In the genomic region with DNA sequence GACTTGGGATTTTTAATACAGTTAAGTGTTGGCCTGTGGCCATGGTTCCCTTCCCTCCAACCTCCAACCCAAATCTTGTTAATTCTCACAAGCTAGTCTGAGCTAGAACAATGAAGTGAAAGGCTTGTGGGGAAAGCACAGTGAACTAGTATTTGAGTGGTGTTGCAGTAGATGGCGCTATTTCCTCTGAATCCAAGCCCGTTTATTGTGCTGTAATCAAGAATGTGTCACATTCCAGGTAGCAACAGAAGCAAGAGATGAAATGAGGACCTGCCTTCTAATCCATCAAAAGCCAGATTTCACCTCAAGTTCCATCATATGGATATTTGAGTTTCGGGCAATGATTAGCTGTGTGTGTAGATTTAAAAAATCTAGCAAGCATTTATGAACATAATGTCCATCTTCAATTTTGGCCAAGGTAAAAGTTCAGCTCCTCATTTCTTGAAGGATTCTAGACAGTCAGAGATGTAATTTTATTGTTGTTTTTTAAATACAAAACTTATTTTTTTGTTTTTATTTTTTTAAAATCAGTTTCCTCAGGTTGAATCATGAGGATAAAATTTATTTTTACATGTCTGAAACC, we compare ENCODE assay signal across 8 cellular contexts.
DNase-seq lines count a peak whose midpoint lies in the region; ATAC-seq, FAIRE-seq and TF ChIP-seq lines count a peak whose summit lies in the region.

No MANE protein-coding gene starts in this region.

- H3K4me2 ChIP-seq in Karpas-422 (ENCODE audit: low read depth, low read length, poor library complexity, severe bottlenecking) (peak overlapping the region; percentile 60), OCI-LY3 (ENCODE audit: low read length) (no peak overlapping the region), endothelial cell of umbilical vein (ENCODE audit: insufficient read depth, low read length) (no peak overlapping the region)

- peak overlapping the region; percentile 68 for H3K27ac ChIP-seq in Karpas-422 (ENCODE audit: low read length)
- no peak overlapping the region for H3K27ac ChIP-seq in OCI-LY3 (ENCODE audit: low read length)
- H3K27ac ChIP-seq in endothelial cell of umbilical vein (ENCODE audit: insufficient read depth, low read depth, low read length) = no peak overlapping the region
- H3K27ac ChIP-seq in suprapubic skin = no peak overlapping the region

- no peaks in the 10 kb centered on the region for H4K20me1 ChIP-seq in Karpas-422 (ENCODE audit: insufficient read depth, low read depth, low read length)
- no peaks in the 10 kb centered on the region for H4K20me1 ChIP-seq in OCI-LY3 (ENCODE audit: insufficient read depth, low read length)
- no peaks in the 10 kb centered on the region for H4K20me1 ChIP-seq in endothelial cell of umbilical vein (replicated peaks; ENCODE audit: control insufficient read depth, extremely low read depth, insufficient read depth, low read length)

- no peaks in the 10 kb centered on the region for H3K27me3 ChIP-seq in Karpas-422 (ENCODE audit: low read length)
- peaks cover 29% of the 10 kb centered on the region for H3K27me3 ChIP-seq in OCI-LY3 (ENCODE audit: low read depth, low read length)
- peaks cover 10 to 12% of the 10 kb centered on the region in 2 experiments for H3K27me3 ChIP-seq in endothelial cell of umbilical vein (ENCODE audit: control insufficient read depth in 2 of 2, insufficient read depth in 2 of 2, low read length in 2 of 2)
- peaks cover 7% of the 10 kb centered on the region for H3K27me3 ChIP-seq in suprapubic skin

- peak overlapping the region; percentile 25; the same call in 1 of the 2 replicates for H3K9ac ChIP-seq in Karpas-422 (ENCODE audit: low read length)
- no peak overlapping the region for H3K9ac ChIP-seq in OCI-LY3 (ENCODE audit: low read length)
- no peak overlapping the region for H3K9ac ChIP-seq in endothelial cell of umbilical vein (replicated peaks; ENCODE audit: extremely low read depth, insufficient read depth, low read length)

- FAIRE-seq in endothelial cell of umbilical vein (lab: Jason Lieb, UNC) = peak; percentile 98

- H3K4me3 Mint-ChIP-seq in neural crest cell = no peak overlapping the region

- H3K4me1 Mint-ChIP-seq in neural crest cell = no peaks in the 10 kb centered on the region

- peak; percentile 78 for TF ChIP-seq CTCF in OCI-LY3 (IDR thresholded peaks at IDR 0.05; ENCODE audit: low read depth, low read length)
- peak; percentile 68 to 72 for TF ChIP-seq CTCF in endothelial cell of umbilical vein (IDR thresholded peaks at IDR 0.05; ENCODE audit: extremely low read depth in 1 of 2, insufficient read depth in 1 of 2, low read depth in 1 of 2, low read length in 2 of 2)
- TF ChIP-seq CTCF in neural crest cell (conservative IDR thresholded peaks at IDR 0.05) = peak; percentile 74
- TF ChIP-seq CTCF in suprapubic skin (IDR thresholded peaks at IDR 0.05) = peak in 1 of 2 donors; percentile 32

- H3K27me3 Mint-ChIP-seq in neural crest cell (ENCODE audit: low read depth) = peaks cover 8% of the 10 kb centered on the region

- H3K36me3 Mint-ChIP-seq in neural crest cell (ENCODE audit: low read depth) = no peaks in the 10 kb centered on the region

- H3K4me3 ChIP-seq in Karpas-422 (ENCODE audit: low read length) (peak overlapping the region; percentile 42; the same call in 1 of the 2 replicates), OCI-LY3 (ENCODE audit: low read length) (no peak overlapping the region), endothelial cell of umbilical vein (replicated peaks in 1 of 3; ENCODE audit: insufficient read depth in 1 of 3, low read depth in 1 of 3, low read length in 3 of 3) (no peak overlapping the region), suprapubic skin (no peak overlapping the region)

- dilution Hi-C loops in endothelial cell of umbilical vein (cut with MboI; ENCODE audit: extremely low pct_ligation_motif_present, low sequenced_read_pairs) = no loop called here

- TF ChIP-seq EP300 in suprapubic skin (IDR thresholded peaks at IDR 0.05) = no peak

- H3K27ac Mint-ChIP-seq in neural crest cell (ENCODE audit: unreplicated experiment) = no peak overlapping the region

- POLR2A ChIA-PET in endothelial cell of umbilical vein (lab: Charles Lee) = interaction anchor here (1.4 kb wide), 1 partner anchor 293 kb away, joined by 3 read pairs; no protein-coding TSS in a partner anchor

- peaks cover 50% of the 10 kb centered on the region for H3K4me1 ChIP-seq in Karpas-422 (ENCODE audit: low read length)
- H3K4me1 ChIP-seq in OCI-LY3 (ENCODE audit: low read length) = peaks cover 6% of the 10 kb centered on the region; the same call in 1 of the 2 replicates
- no peaks in the 10 kb centered on the region for H3K4me1 ChIP-seq in endothelial cell of umbilical vein (ENCODE audit: control insufficient read depth, extremely low read depth, insufficient read depth, low read length)
- no peaks in the 10 kb centered on the region for H3K4me1 ChIP-seq in suprapubic skin

- no TSS peak for BruUV-seq in endothelial cell of umbilical vein (replicated peaks; lab: Mats Ljungman, UMichigan)

- intact Hi-C loops in endothelial cell of umbilical vein (cut with micrococcal nuclease) = loop anchor here (1.0 kb wide), 5 partner anchors 124 to 517 kb away; no protein-coding TSS in a partner anchor

- no peaks in the 10 kb centered on the region for H3K9me2 ChIP-seq in Karpas-422 (replicated peaks; ENCODE audit: insufficient read depth, low read length)

- H3K36me3 ChIP-seq in Karpas-422 (ENCODE audit: insufficient read depth, low read length) (no peaks in the 10 kb centered on the region), OCI-LY3 (replicated peaks; ENCODE audit: low read depth, low read length) (no peaks in the 10 kb centered on the region), endothelial cell of umbilical vein (ENCODE audit: control insufficient read depth in 2 of 2, extremely low read depth in 1 of 2, insufficient read depth in 2 of 2, low read length in 2 of 2) (no peaks in the 10 kb centered on the region), suprapubic skin (no peaks in the 10 kb centered on the region)

- CTCF ChIA-PET in endothelial cell of umbilical vein (lab: Charles Lee) = interaction anchor here (0.6 to 5.1 kb wide), 67 partner anchors 8 to 1400 kb away, joined by 3 to 48 read pairs (median 4); no protein-coding TSS in a partner anchor

- no peaks in the 10 kb centered on the region for H3K9me1 ChIP-seq in endothelial cell of umbilical vein (replicated peaks; ENCODE audit: control insufficient read depth, extremely low read depth, insufficient read depth, low read length)

- TF ChIP-seq POLR2A in endothelial cell of umbilical vein (IDR thresholded peaks at IDR 0.05; ENCODE audit: low read depth, low read length) (no peak), suprapubic skin (IDR thresholded peaks at IDR 0.05) (no peak)

- no peak for ATAC-seq in GM21423 (IDR thresholded peaks at IDR 0.05; ENCODE audit: unreplicated experiment)

- H2AFZ ChIP-seq in Karpas-422 (ENCODE audit: low read length) = no peak overlapping the region
- no peak overlapping the region for H2AFZ ChIP-seq in OCI-LY3 (ENCODE audit: low read depth, low read length)
- H2AFZ ChIP-seq in endothelial cell of umbilical vein (ENCODE audit: low read depth, low read length) = no peak overlapping the region

- DNase-seq in SIG-M5 treated with dmso at 0.1 percent for 504 hours (lab: John Stamatoyannopoulos, UW; ENCODE audit: unreplicated experiment) (peak; percentile 34), SIG-M5 (lab: John Stamatoyannopoulos, UW) (no peak), Karpas-422 (peak; percentile 83), endothelial cell of umbilical vein (ENCODE audit: low read depth, low spot score) (peak; percentile 78), neural crest cell (ENCODE audit: low read depth, low spot score) (peak; percentile 18), suprapubic skin (ENCODE audit: low spot score in 2 of 2) (no peak)

- H3K9me3 Mint-ChIP-seq in neural crest cell = no peaks in the 10 kb centered on the region

- WGBS in suprapubic skin = 25% methylated on average over 3 of the region's 3 CpGs

- H3K9me3 ChIP-seq in Karpas-422 (ENCODE audit: low read length) = no peaks in the 10 kb centered on the region
- no peaks in the 10 kb centered on the region for H3K9me3 ChIP-seq in OCI-LY3 (ENCODE audit: insufficient read depth, low read length)
- no peaks in the 10 kb centered on the region for H3K9me3 ChIP-seq in endothelial cell of umbilical vein (replicated peaks; ENCODE audit: control insufficient read depth, insufficient read depth, low read length)
- no peaks in the 10 kb centered on the region for H3K9me3 ChIP-seq in suprapubic skin

- H3K79me2 ChIP-seq in Karpas-422 (ENCODE audit: low read length) (no peaks in the 10 kb centered on the region), OCI-LY3 (ENCODE audit: low read length) (no peaks in the 10 kb centered on the region), endothelial cell of umbilical vein (ENCODE audit: control insufficient read depth, insufficient read depth, low read length) (no peaks in the 10 kb centered on the region)

TF ChIP-seq in endothelial cell of umbilical vein, 7 proteins besides CTCF, POLR2A, EP300 and RAD21:
- no peak for TF ChIP-seq EZH2 (IDR thresholded peaks at IDR 0.05; ENCODE audit: borderline replicate concordance, low read depth, low read length, severe bottlenecking)
- TF ChIP-seq MYC (IDR thresholded peaks at IDR 0.05; ENCODE audit: low read depth, low read length) = no peak
- TF ChIP-seq FOS (IDR thresholded peaks at IDR 0.05; ENCODE audit: borderline replicate concordance, insufficient read depth, low read length) = no peak

Comparison
In these comparisons a context has a peak if more than half of its experiments do, and no peak if none do; other contexts are left out.
1. DNase-seq: peak in SIG-M5 treated with dmso at 0.1 percent for 504 hours (single experiment), Karpas-422 (single experiment), endothelial cell of umbilical vein (single experiment) and neural crest cell (single experiment); none in SIG-M5 (single experiment) and suprapubic skin (0 of 2).